ENCODE assay signal across 13 cellular contexts in the genomic region with DNA sequence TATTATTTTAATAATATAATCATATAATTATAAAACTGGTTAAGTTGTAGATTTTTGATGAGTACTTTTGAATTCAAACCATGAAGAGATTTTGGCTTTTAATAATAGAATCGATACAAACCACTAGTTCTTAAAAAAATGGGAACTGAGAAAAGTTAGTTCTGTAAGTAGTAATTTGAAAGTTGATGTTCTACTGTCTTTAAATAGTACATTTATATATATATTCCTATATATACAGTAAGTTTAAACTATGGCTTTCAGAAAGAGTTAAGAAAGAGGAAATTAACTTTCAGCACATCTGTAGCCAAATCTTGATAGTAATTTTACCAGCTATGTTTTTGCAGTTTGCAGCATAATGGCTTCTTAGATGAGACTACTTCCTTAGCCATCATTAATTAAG.
A peak's percentile ranks its signal among the peaks of the same experiment; 100 is the strongest.
DNase-seq lines count a peak whose midpoint lies in the region; ATAC-seq lines count a peak whose summit lies in the region.
"Had no signal": no experiment of that assay in that cellular context is flagged by ENCODE, and none has a peak within 500 bp of the region (broad histone marks: within the 10 kb centered on the region; RNA-seq: fewer than 3 reads in every experiment).

No MANE protein-coding gene starts in this region.

- ATAC-seq in HG02678 (IDR thresholded peaks at IDR 0.05; ENCODE audit: unreplicated experiment) (peak; percentile 46), HG03571 (IDR thresholded peaks at IDR 0.05; ENCODE audit: unreplicated experiment) (peak; percentile 65)
- ATAC-seq: activated CD4-positive, CD25-positive, alpha-beta regulatory T cell treated with anti-CD3 and anti-CD28 coated beads, Interleukin-2, amount 50 U/mL, for 24 hours; gastrocnemius medialis had no signal

- DNase-seq in NOMO-1 treated with DMSO at 0.1 percent for 48 hours (lab: John Stamatoyannopoulos, UW; ENCODE audit: unreplicated experiment) (peak; percentile 43), NOMO-1 treated with dmso at 0.1 percent for 144 hours (lab: John Stamatoyannopoulos, UW; ENCODE audit: unreplicated experiment) (no peak), activated gamma-delta T cell (lab: John Stamatoyannopoulos, UW) (no peak), DMS79 treated with DMSO at 0.1 percent for 48 hours (lab: John Stamatoyannopoulos, UW) (no peak), NCI-H2227 treated with DMSO at 0.1 percent for 48 hours (lab: John Stamatoyannopoulos, UW) (no peak)
- DNase-seq in activated CD4-positive, alpha-beta T cell treated with anti-CD3 and anti-CD28 coated beads, Interleukin-2, amount 50 U/mL, for 48 hours, result no peak
- DNase-seq: activated T-cell treated with anti-CD3 and anti-CD28 coated beads, Interleukin-2, amount 50 U/mL, for 24 hours; adrenal gland; gastrocnemius medialis; midbrain had no signal
